9 cellular contexts compared by ENCODE assay signal in genomic region chr20:37991506-37992302, GRCh38. TPM values are rescaled to one million over a fixed set of nuclear protein-coding genes. Genes with fewer than 3 reads are reported as not detected.
A peak's percentile ranks its signal among the peaks of the same experiment; 100 is the strongest.
DNase-seq lines count a peak whose midpoint lies in the region; ATAC-seq and TF ChIP-seq lines count a peak whose summit lies in the region.
"Had no signal": no experiment of that assay in that cellular context is flagged by ENCODE, and none has a peak within 500 bp of the region (broad histone marks: within the 10 kb centered on the region; RNA-seq: fewer than 3 reads in every experiment).

No MANE protein-coding gene starts in this region.

- peak overlapping the region; percentile 70 for H3K27ac ChIP-seq in C4-2B
- H3K27ac ChIP-seq in CD4-positive, alpha-beta memory T cell (ENCODE audit: low read depth, low read length): no peak overlapping the region

- H3K27ac Mint-ChIP-seq in activated naive CD8-positive, alpha-beta T cell treated with anti-CD3 and anti-CD28 coated beads, Interleukin-2, amount 50 U/mL, for 24 hours: peak overlapping the region; percentile 76
- peak overlapping the region; percentile 84 to 85 for H3K27ac Mint-ChIP-seq in natural killer cell treated with Interleukin-12 subunit alpha and Interleukin-12 subunit beta and Interleukin-15 and Interleukin-18, amount 100 ng/mL, for 72 hours
- H3K27ac Mint-ChIP-seq in CD4-positive, alpha-beta memory T cell: peak overlapping the region in 3 of 7 donors; percentile 50 to 84 (median 59)

- POLR2A ChIA-PET in CD4-positive, alpha-beta memory T cell (lab: Charles Lee; ENCODE audit: partially characterized antibody): no interaction called here

- peaks cover 23% of the 10 kb centered on the region for H3K4me1 Mint-ChIP-seq in activated naive CD8-positive, alpha-beta T cell treated with anti-CD3 and anti-CD28 coated beads, Interleukin-2, amount 50 U/mL, for 24 hours
- H3K4me1 Mint-ChIP-seq in natural killer cell treated with Interleukin-12 subunit alpha and Interleukin-12 subunit beta and Interleukin-15 and Interleukin-18, amount 100 ng/mL, for 72 hours (ENCODE audit: low read depth in 2 of 2): peaks cover 33 to 40% of the 10 kb centered on the region in 2 donors
- peaks cover 16 to 26% (median 21%) of the 10 kb centered on the region in 4 donors for H3K4me1 Mint-ChIP-seq in CD4-positive, alpha-beta memory T cell

- H3K27me3 Mint-ChIP-seq in activated naive CD8-positive, alpha-beta T cell treated with anti-CD3 and anti-CD28 coated beads, Interleukin-2, amount 50 U/mL, for 24 hours: no peaks in the 10 kb centered on the region
- no peaks in the 10 kb centered on the region for H3K27me3 Mint-ChIP-seq in natural killer cell treated with Interleukin-12 subunit alpha and Interleukin-12 subunit beta and Interleukin-15 and Interleukin-18, amount 100 ng/mL, for 72 hours
- H3K27me3 Mint-ChIP-seq in CD4-positive, alpha-beta memory T cell: no peaks in the 10 kb centered on the region

- peaks cover 51% of the 10 kb centered on the region for H3K36me3 Mint-ChIP-seq in activated naive CD8-positive, alpha-beta T cell treated with anti-CD3 and anti-CD28 coated beads, Interleukin-2, amount 50 U/mL, for 24 hours (ENCODE audit: low read depth)
- peaks cover 18% of the 10 kb centered on the region for H3K36me3 Mint-ChIP-seq in natural killer cell treated with Interleukin-12 subunit alpha and Interleukin-12 subunit beta and Interleukin-15 and Interleukin-18, amount 100 ng/mL, for 72 hours
- peaks cover 56 to 75% of the 10 kb centered on the region in 2 donors for H3K36me3 Mint-ChIP-seq in CD4-positive, alpha-beta memory T cell

- H3K4me3 ChIP-seq in CD4-positive, alpha-beta memory T cell (ENCODE audit: low read length in 2 of 2): no peak overlapping the region

- intact Hi-C loops in CD4-positive, alpha-beta memory T cell (cut with micrococcal nuclease): loop anchor here (5.0 kb wide), 2 partner anchors 339 to 429 kb away; no protein-coding TSS in a partner anchor

- CTCF ChIA-PET in CD4-positive, alpha-beta memory T cell (lab: Charles Lee; ENCODE audit: partially characterized antibody): interaction anchor here (1.1 to 2.0 kb wide), 5 partner anchors 8 to 427 kb away, joined by 3 to 6 read pairs (median 3); no protein-coding TSS in a partner anchor

- peak; percentile 55 for DNase-seq in G401 (ENCODE audit: low spot score)
- no peak for DNase-seq in activated naive CD8-positive, alpha-beta T cell treated with anti-CD3 and anti-CD28 coated beads, Interleukin-2, amount 50 U/mL, for 24 hours
- DNase-seq in natural killer cell treated with Interleukin-12 subunit alpha and Interleukin-12 subunit beta and Interleukin-15 and Interleukin-18, amount 100 ng/mL, for 72 hours (ENCODE audit: low spot score): no peak
- no peak for DNase-seq in CD4-positive, alpha-beta memory T cell
- DNase-seq in stimulated activated CD8-positive, alpha-beta memory T cell treated with anti-CD3 and anti-CD28 coated beads, Interleukin-4, amount 100 ng/mL, for 48 hours: no peak
- DNase-seq: activated CD4-positive, alpha-beta T cell treated with anti-CD3 and anti-CD28 coated beads for 4 hours; small intestine had no signal

- H3K27me3 ChIP-seq in CD4-positive, alpha-beta memory T cell (ENCODE audit: insufficient read depth, low read length): no peaks in the 10 kb centered on the region

- peaks cover 27% of the 10 kb centered on the region for H3K36me3 ChIP-seq in CD4-positive, alpha-beta memory T cell (ENCODE audit: insufficient read depth, low read length)

- no peaks in the 10 kb centered on the region for H3K9me3 ChIP-seq in CD4-positive, alpha-beta memory T cell (ENCODE audit: control insufficient read depth in 1 of 2, low read length in 2 of 2)

- peaks cover 11% of the 10 kb centered on the region for H3K4me1 ChIP-seq in CD4-positive, alpha-beta memory T cell (ENCODE audit: insufficient read depth, low read length)

- no peak for TF ChIP-seq CTCF in C4-2B (conservative IDR thresholded peaks at IDR 0.05)

- in situ Hi-C loops in G401 (cut with HindIII; ENCODE audit: low sequenced_read_pairs): loop anchor here (10.0 kb wide), 1 partner anchor 77 kb away; no protein-coding TSS in a partner anchor

- no peaks in the 10 kb centered on the region for H3K9me3 Mint-ChIP-seq in activated naive CD8-positive, alpha-beta T cell treated with anti-CD3 and anti-CD28 coated beads, Interleukin-2, amount 50 U/mL, for 24 hours
- no peaks in the 10 kb centered on the region for H3K9me3 Mint-ChIP-seq in natural killer cell treated with Interleukin-12 subunit alpha and Interleukin-12 subunit beta and Interleukin-15 and Interleukin-18, amount 100 ng/mL, for 72 hours
- H3K9me3 Mint-ChIP-seq in CD4-positive, alpha-beta memory T cell: no peaks in the 10 kb centered on the region

- ATAC-seq in activated naive CD8-positive, alpha-beta T cell treated with anti-CD3 and anti-CD28 coated beads, Interleukin-2, amount 50 U/mL, for 24 hours: no peak
- no peak for ATAC-seq in natural killer cell treated with Interleukin-12 subunit alpha and Interleukin-12 subunit beta and Interleukin-15 and Interleukin-18, amount 100 ng/mL, for 72 hours
- ATAC-seq in HG03571 (IDR thresholded peaks at IDR 0.05; ENCODE audit: unreplicated experiment): no peak

- no peak overlapping the region for H3K4me3 Mint-ChIP-seq in activated naive CD8-positive, alpha-beta T cell treated with anti-CD3 and anti-CD28 coated beads, Interleukin-2, amount 50 U/mL, for 24 hours
- H3K4me3 Mint-ChIP-seq in natural killer cell treated with Interleukin-12 subunit alpha and Interleukin-12 subunit beta and Interleukin-15 and Interleukin-18, amount 100 ng/mL, for 72 hours: peak overlapping the region; percentile 73
- H3K4me3 Mint-ChIP-seq in CD4-positive, alpha-beta memory T cell: peak overlapping the region in 1 of 8 donors; percentile 17

RNA-seq across cellular contexts. Expression of gene TTI1, which starts 41.6 kb away (rescaled TPM):
- 32.9 and 37.7 TPM in 2 replicates for total RNA-seq in G401 (2014; rRNA removed; shearing (Covaris generic))
- 10 to 100 TPM; 30.8 to 53.1 TPM for total RNA-seq in natural killer cell treated with Interleukin-12 subunit alpha and Interleukin-12 subunit beta and Interleukin-15 and Interleukin-18, amount 100 ng/mL, for 72 hours
- 10 to 100 TPM; 26.1 to 26.6 TPM for total RNA-seq in CD4-positive, alpha-beta memory T cell
- 10 to 100 TPM; 13.0 to 19.6 TPM for polyA plus RNA-seq in CD4-positive, alpha-beta memory T cell

RNA-seq across cellular contexts. Expression of gene RPRD1B, which starts 41.8 kb away (rescaled TPM):
- total RNA-seq in G401 (2014; rRNA removed; shearing (Covaris generic)): 7.2 and 13.8 TPM in 2 replicates
- 10 to 100 TPM; 46.4 to 85.4 TPM for total RNA-seq in natural killer cell treated with Interleukin-12 subunit alpha and Interleukin-12 subunit beta and Interleukin-15 and Interleukin-18, amount 100 ng/mL, for 72 hours
- 10 to 100 TPM; 42.8 to 43.8 TPM for total RNA-seq in CD4-positive, alpha-beta memory T cell
- polyA plus RNA-seq in CD4-positive, alpha-beta memory T cell: 1 to 10 TPM; 3.7 to 6.6 TPM
